In the genomic region with DNA sequence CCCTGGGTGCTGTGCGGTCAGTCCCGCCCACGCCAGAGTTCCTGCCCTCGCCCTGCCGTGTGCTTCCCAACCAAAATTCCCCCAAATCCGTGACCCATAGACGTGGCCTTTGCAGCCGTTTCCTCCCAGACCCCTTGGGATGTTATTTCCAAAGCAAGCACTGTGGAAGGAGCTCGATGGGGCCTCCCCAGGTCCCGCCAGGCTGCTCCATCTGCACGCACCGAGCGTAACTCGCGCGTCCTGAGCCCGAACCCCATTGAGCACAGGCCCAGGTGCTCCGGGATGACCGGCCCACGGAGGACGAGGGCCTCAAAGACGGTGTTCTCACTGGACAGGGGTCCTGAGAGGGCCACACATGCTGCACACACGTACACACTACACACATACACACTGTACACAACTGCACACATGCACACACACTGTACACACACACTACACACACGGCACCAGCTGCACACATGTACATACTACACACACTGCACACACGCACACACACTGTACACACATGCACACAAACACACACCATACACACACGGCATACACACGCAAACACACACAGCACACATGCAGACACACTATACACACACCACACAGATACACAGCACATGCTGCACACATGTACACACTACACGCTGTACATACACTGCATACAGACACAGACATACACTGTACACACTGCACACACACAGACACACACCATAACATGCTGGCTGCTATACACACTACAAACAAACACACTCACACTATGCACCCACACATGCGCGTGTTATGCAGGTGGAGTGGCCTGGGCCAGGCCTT, we compare ENCODE assay signal across 1 cellular context.
TF ChIP-seq lines count a peak whose summit lies in the region.

No MANE protein-coding gene starts in this region.

TF ChIP-seq in IMR-90, 13 proteins besides CTCF, POLR2A, EP300 and RAD21 (continued from another document):
- TF ChIP-seq RCOR1 (IDR thresholded peaks at IDR 0.05; ENCODE audit: insufficient replicate concordance, low read length), result no peak
- no peak for TF ChIP-seq MAFK (IDR thresholded peaks at IDR 0.05; ENCODE audit: low read depth, low read length)
